9 cellular contexts compared by ENCODE assay signal in the genomic region with DNA sequence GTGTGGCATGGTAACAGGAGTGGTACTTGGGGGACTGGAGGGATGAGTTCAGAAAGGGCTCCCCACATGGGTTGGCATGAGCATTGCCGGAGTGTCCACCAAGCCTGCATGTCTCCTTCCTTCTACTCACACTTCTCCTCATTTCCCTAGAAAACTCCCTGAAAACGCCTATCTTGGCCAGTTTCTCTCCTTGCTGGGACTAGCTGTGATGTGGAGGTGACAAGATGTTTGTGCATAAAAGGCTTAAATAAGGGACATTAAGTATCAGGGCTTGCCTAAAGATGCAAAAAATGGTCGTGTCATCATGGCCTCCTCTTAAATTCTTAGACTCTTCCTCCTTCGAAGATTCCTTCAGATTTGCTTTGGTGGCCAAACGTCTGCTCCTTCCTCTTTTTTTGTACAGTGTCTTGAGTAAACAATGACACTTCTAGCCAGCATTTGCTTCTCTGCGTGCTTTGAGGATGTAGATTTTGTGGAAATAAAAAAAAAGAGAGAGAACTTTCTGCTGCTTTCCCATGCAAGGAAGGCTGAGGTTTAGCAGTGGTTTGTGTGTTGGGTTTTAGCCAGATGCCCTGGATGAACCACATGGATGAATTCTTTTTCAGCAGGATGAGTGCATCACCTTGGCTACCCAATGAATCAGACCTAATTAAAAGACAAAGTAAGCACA.
DNase-seq lines count a peak whose midpoint lies in the region; ATAC-seq and TF ChIP-seq lines count a peak whose summit lies in the region.
"Had no signal": no experiment of that assay in that cellular context is flagged by ENCODE, and none has a peak within 500 bp of the region (broad histone marks: within the 10 kb centered on the region; RNA-seq: fewer than 3 reads in every experiment).

No MANE protein-coding gene starts in this region.

- H3K27ac Mint-ChIP-seq in WTC11 (no peak overlapping the region), nephron progenitor cell (no peak overlapping the region)
- no peak overlapping the region for H3K27ac Mint-ChIP-seq in activated naive CD4-positive, alpha-beta T cell treated with anti-CD3 and anti-CD28 coated beads for 36 hours

- ATAC-seq in WTC11 (peak; percentile 52; the same call in 1 of the 2 replicates), left lung (peak; percentile 42), GM19328 (IDR thresholded peaks at IDR 0.05; ENCODE audit: unreplicated experiment) (no peak)
- ATAC-seq: activated T-cell treated with anti-CD3 and anti-CD28 coated beads, Interleukin-2, amount 50 U/mL, for 4 hours had no signal

- TF ChIP-seq CTCF in AG09309 (IDR thresholded peaks at IDR 0.05; ENCODE audit: control insufficient read depth, insufficient read depth, low read depth, low read length, missing control alignments) (peak; percentile 19), WTC11 (IDR thresholded peaks at IDR 0.05) (no peak), left lung (IDR thresholded peaks at IDR 0.05) (no peak), GM10248 (IDR thresholded peaks at IDR 0.05; ENCODE audit: control extremely low read depth, extremely low read depth, low read depth, missing control alignments) (no peak), nephron progenitor cell (IDR thresholded peaks at IDR 0.05) (no peak)

- peak; percentile 84 for DNase-seq in AG09309 (ENCODE audit: low read depth)
- DNase-seq in HS-5 (ENCODE audit: low read depth), result peak; percentile 63
- no peak for DNase-seq in WTC11 (ENCODE audit: low spot score)
- no peak for DNase-seq in left lung
- DNase-seq in GM10248 (ENCODE audit: extremely low spot score), result no peak
- DNase-seq in nephron progenitor cell, result no peak
- no peak for DNase-seq in activated naive CD4-positive, alpha-beta T cell treated with anti-CD3 and anti-CD28 coated beads for 36 hours
- DNase-seq: activated T-cell treated with anti-CD3 and anti-CD28 coated beads, Interleukin-2, amount 50 U/mL, for 4 hours had no signal

- no peaks in the 10 kb centered on the region for H3K36me3 ChIP-seq in left lung

- H3K4me3 Mint-ChIP-seq in WTC11 (no peak overlapping the region), nephron progenitor cell (no peak overlapping the region)
- H3K4me3 Mint-ChIP-seq in activated naive CD4-positive, alpha-beta T cell treated with anti-CD3 and anti-CD28 coated beads for 36 hours, result no peak overlapping the region
- H3K4me3 Mint-ChIP-seq: activated T-cell treated with anti-CD3 and anti-CD28 coated beads, Interleukin-2, amount 50 U/mL, for 4 hours had no signal

- H3K4me1 ChIP-seq in left lung, result peaks cover 0 to 62% of the 10 kb centered on the region in 2 donors

- H3K27ac ChIP-seq in left lung, result peak overlapping the region; percentile 39 to 86

- no peaks in the 10 kb centered on the region for H3K27me3 ChIP-seq in left lung

- no peak overlapping the region for H3K4me3 ChIP-seq in AG09309 (ENCODE audit: control insufficient read depth, low read depth, low read length)
- H3K4me3 ChIP-seq in left lung, result no peak overlapping the region

- no peaks in the 10 kb centered on the region for H3K9me3 ChIP-seq in left lung

- CTCF ChIA-PET in WTC11 (lab: Charles Lee), result no interaction called here
- CTCF ChIA-PET in GM10248 (lab: Yijun Ruan, JAX), result interaction anchor here (1.3 kb wide), 1 partner anchor 9 kb away, joined by 5 read pairs; no protein-coding TSS in a partner anchor
- CTCF ChIA-PET in activated naive CD4-positive, alpha-beta T cell treated with anti-CD3 and anti-CD28 coated beads for 36 hours (lab: Charles Lee), result no interaction called here

- H3K9me3 Mint-ChIP-seq in WTC11, result peaks cover 16% of the 10 kb centered on the region
- peaks cover 22% of the 10 kb centered on the region for H3K9me3 Mint-ChIP-seq in nephron progenitor cell
- peaks cover 1% of the 10 kb centered on the region for H3K9me3 Mint-ChIP-seq in activated naive CD4-positive, alpha-beta T cell treated with anti-CD3 and anti-CD28 coated beads for 36 hours
- H3K9me3 Mint-ChIP-seq: activated T-cell treated with anti-CD3 and anti-CD28 coated beads, Interleukin-2, amount 50 U/mL, for 4 hours had no signal

- POLR2A ChIA-PET in WTC11 (lab: Charles Lee), result no interaction called here
- POLR2A ChIA-PET in GM10248 (lab: Yijun Ruan, JAX), result no interaction called here

- H3K36me3 Mint-ChIP-seq in WTC11 (peaks cover 5% of the 10 kb centered on the region; the same call in 1 of the 2 replicates), nephron progenitor cell (ENCODE audit: low read depth) (peaks cover 8% of the 10 kb centered on the region)
- no peaks in the 10 kb centered on the region for H3K36me3 Mint-ChIP-seq in activated naive CD4-positive, alpha-beta T cell treated with anti-CD3 and anti-CD28 coated beads for 36 hours (ENCODE audit: low read depth)

- H3K4me1 Mint-ChIP-seq in WTC11 (peaks cover 27% of the 10 kb centered on the region), nephron progenitor cell (peaks cover 29% of the 10 kb centered on the region)
- H3K4me1 Mint-ChIP-seq in activated naive CD4-positive, alpha-beta T cell treated with anti-CD3 and anti-CD28 coated beads for 36 hours (ENCODE audit: low read depth), result peaks cover 75% of the 10 kb centered on the region

- intact Hi-C loops in left lung (cut with DNase I), result no loop called here
- intact Hi-C loops in activated naive CD4-positive, alpha-beta T cell treated with anti-CD3 and anti-CD28 coated beads for 36 hours (cut with micrococcal nuclease), result loop anchor here (10.0 kb wide), 1 partner anchor 444 kb away; no protein-coding TSS in a partner anchor

- H3K27me3 Mint-ChIP-seq in WTC11 (ENCODE audit: low read depth) (no peaks in the 10 kb centered on the region), nephron progenitor cell (ENCODE audit: low read depth, poor library complexity) (peaks cover 4% of the 10 kb centered on the region)
- no peaks in the 10 kb centered on the region for H3K27me3 Mint-ChIP-seq in activated naive CD4-positive, alpha-beta T cell treated with anti-CD3 and anti-CD28 coated beads for 36 hours (ENCODE audit: low read depth)

TF ChIP-seq in WTC11, 78 proteins besides CTCF, POLR2A, EP300 and RAD21 (continues in another document):
- TF ChIP-seq ZNF425 (CRISPR knock-in tag; conservative IDR thresholded peaks at IDR 0.05) (no peak), ZNF423 (CRISPR knock-in tag; IDR thresholded peaks at IDR 0.05) (no peak)
- TF ChIP-seq, protein P1, sequence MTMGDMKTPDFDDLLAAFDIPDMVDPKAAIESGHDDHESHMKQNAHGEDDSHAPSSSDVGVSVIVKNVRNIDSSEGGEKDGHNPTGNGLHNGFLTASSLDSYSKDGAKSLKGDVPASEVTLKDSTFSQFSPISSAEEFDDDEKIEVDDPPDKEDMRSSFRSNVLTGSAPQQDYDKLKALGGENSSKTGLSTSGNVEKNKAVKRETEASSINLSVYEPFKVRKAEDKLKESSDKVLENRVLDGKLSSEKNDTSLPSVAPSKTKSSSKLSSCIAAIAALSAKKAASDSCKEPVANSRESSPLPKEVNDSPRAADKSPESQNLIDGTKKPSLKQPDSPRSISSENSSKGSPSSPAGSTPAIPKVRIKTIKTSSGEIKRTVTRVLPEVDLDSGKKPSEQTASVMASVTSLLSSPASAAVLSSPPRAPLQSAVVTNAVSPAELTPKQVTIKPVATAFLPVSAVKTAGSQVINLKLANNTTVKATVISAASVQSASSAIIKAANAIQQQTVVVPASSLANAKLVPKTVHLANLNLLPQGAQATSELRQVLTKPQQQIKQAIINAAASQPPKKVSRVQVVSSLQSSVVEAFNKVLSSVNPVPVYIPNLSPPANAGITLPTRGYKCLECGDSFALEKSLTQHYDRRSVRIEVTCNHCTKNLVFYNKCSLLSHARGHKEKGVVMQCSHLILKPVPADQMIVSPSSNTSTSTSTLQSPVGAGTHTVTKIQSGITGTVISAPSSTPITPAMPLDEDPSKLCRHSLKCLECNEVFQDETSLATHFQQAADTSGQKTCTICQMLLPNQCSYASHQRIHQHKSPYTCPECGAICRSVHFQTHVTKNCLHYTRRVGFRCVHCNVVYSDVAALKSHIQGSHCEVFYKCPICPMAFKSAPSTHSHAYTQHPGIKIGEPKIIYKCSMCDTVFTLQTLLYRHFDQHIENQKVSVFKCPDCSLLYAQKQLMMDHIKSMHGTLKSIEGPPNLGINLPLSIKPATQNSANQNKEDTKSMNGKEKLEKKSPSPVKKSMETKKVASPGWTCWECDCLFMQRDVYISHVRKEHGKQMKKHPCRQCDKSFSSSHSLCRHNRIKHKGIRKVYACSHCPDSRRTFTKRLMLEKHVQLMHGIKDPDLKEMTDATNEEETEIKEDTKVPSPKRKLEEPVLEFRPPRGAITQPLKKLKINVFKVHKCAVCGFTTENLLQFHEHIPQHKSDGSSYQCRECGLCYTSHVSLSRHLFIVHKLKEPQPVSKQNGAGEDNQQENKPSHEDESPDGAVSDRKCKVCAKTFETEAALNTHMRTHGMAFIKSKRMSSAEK (CRISPR knock-in tag; IDR thresholded peaks at IDR 0.05; ENCODE audit: borderline replicate concordance), result no peak

Comparison
In these comparisons a context has a peak if more than half of its experiments do, and no peak if none do; other contexts are left out.
1. DNase-seq: peak in AG09309 (single experiment) and HS-5 (single experiment); none in WTC11 (single experiment), left lung (0 of 2), GM10248 (single experiment), nephron progenitor cell (single experiment) and activated naive CD4-positive, alpha-beta T cell treated with anti-CD3 and anti-CD28 coated beads for 36 hours (single experiment).